In the genomic region with DNA sequence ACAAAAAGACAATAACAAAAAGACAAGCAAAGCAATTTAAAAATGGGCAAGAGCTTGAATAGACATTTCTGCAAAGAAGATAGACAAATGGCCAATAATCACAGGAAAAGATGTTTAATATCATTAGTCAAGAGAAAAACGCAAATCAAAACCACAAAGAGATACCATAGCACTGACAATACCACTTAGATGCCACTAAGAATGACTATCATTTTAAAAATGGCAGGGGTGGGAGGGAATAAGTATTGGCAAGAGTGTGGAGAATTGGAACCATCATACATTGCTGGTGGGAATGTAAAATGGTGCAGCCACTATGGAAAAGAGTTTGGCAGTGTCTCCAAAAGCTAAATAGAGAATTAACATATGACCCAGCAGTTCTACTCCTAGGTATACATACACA, we compare ENCODE assay signal across 26 cellular contexts. TPM values are rescaled to one million over a fixed set of nuclear protein-coding genes. Genes with fewer than 3 reads are reported as not detected.
DNase-seq lines count a peak whose midpoint lies in the region; FAIRE-seq and TF ChIP-seq lines count a peak whose summit lies in the region.
"Had no signal": no experiment of that assay in that cellular context is flagged by ENCODE, and none has a peak within 500 bp of the region (broad histone marks: within the 10 kb centered on the region; RNA-seq: fewer than 3 reads in every experiment).

No MANE protein-coding gene starts in this region.

- H2AFZ ChIP-seq in astrocyte (ENCODE audit: low read depth, low read length) (no peak overlapping the region), mesenchymal stem cell (ENCODE audit: low read depth, low read length) (no peak overlapping the region)

- H3K4me2 ChIP-seq in astrocyte (ENCODE audit: low read length): no peak overlapping the region
- H3K4me2 ChIP-seq in mesenchymal stem cell (ENCODE audit: low read length, poor library complexity, severe bottlenecking): no peak overlapping the region

- no peak overlapping the region for H3K4me3 Mint-ChIP-seq in astrocyte (ENCODE audit: unreplicated experiment)
- H3K4me3 Mint-ChIP-seq: T-helper 1 cell treated with Interleukin-12 subunit alpha and Interleukin-12 subunit beta and Interleukin-4 antibody, amounts not matched to agents 30 μg/mL and 1 μg/mL, for 36 hours had no signal

- H3K9me3 ChIP-seq in astrocyte (ENCODE audit: insufficient read depth, low read depth, low read length) (no peaks in the 10 kb centered on the region), mesenchymal stem cell (ENCODE audit: control insufficient read depth, low read length) (peaks cover 17% of the 10 kb centered on the region)

- no peak overlapping the region for H3K14ac ChIP-seq in mesenchymal stem cell (ENCODE audit: low read length in 2 of 2)

- no peak overlapping the region for H3K27ac Mint-ChIP-seq in astrocyte (ENCODE audit: unreplicated experiment)
- H3K27ac Mint-ChIP-seq: T-helper 1 cell treated with Interleukin-12 subunit alpha and Interleukin-12 subunit beta and Interleukin-4 antibody, amounts not matched to agents 30 μg/mL and 1 μg/mL, for 36 hours had no signal

- no peak overlapping the region for H2BK120ac ChIP-seq in mesenchymal stem cell (ENCODE audit: low read depth, low read length)

- DNase-seq in EH (ENCODE audit: low read depth) (peak; percentile 36), HT1080 (ENCODE audit: low read depth) (peak; percentile 23), astrocyte (ENCODE audit: low read depth) (peak; percentile 38), mesenchymal stem cell (peak; percentile 6), GF-D8 (lab: John Stamatoyannopoulos, UW) (no peak), NCI-H146 (lab: John Stamatoyannopoulos, UW) (no peak), inferior parietal cortex (ENCODE audit: extremely low spot score) (no peak)
- DNase-seq: BE2C, DMS79, KBM-7, MV-4-11, NCI-H1105 treated with DMSO at 0.1 percent for 48 hours, NCI-H1694, NCI-H2081 treated with DMSO at 0.1 percent for 48 hours, NCI-H2171 treated with DMSO at 0.1 percent for 48 hours, NCI-H446 treated with DMSO at 0.1 percent for 48 hours, NCI-H526 treated with DMSO at 0.1 percent for 48 hours, Right ventricle myocardium superior had no signal

- H3K4me3 ChIP-seq in astrocyte (ENCODE audit: insufficient read depth, low read depth, low read length) (no peak overlapping the region), mesenchymal stem cell (ENCODE audit: insufficient read depth in 1 of 2, low read depth in 1 of 2, low read length in 2 of 2) (no peak overlapping the region)

- no peaks in the 10 kb centered on the region for H3K79me1 ChIP-seq in mesenchymal stem cell (replicated peaks; ENCODE audit: low read length, poor library complexity, severe bottlenecking)

- no CpG with 5 or more reads among the region's 1 CpG for WGBS in mesenchymal stem cell

- H3K4ac ChIP-seq in mesenchymal stem cell (ENCODE audit: low read depth in 1 of 2, low read length in 2 of 2): no peak overlapping the region

- no peak overlapping the region for H2BK12ac ChIP-seq in mesenchymal stem cell (ENCODE audit: low read length in 2 of 2)

- H4K20me1 ChIP-seq in astrocyte (ENCODE audit: insufficient read depth, low read length): no peaks in the 10 kb centered on the region

- no peaks in the 10 kb centered on the region for H3K27me3 Mint-ChIP-seq in astrocyte (ENCODE audit: low read depth, unreplicated experiment)

- no peak overlapping the region for H3K23ac ChIP-seq in mesenchymal stem cell (ENCODE audit: low read length in 2 of 2)

- no peak for TF ChIP-seq CTCF in astrocyte (IDR thresholded peaks at IDR 0.05; ENCODE audit: insufficient read depth, low read depth, low read length)

- no peaks in the 10 kb centered on the region for H3K79me2 ChIP-seq in astrocyte (ENCODE audit: insufficient read depth, low read length)

- no peak overlapping the region for H4K8ac ChIP-seq in mesenchymal stem cell (ENCODE audit: low read length)

- no peak overlapping the region for H3K9ac ChIP-seq in astrocyte (ENCODE audit: low read length)
- H3K9ac ChIP-seq in mesenchymal stem cell (ENCODE audit: low read length): no peak overlapping the region

- no peak overlapping the region for H2BK5ac ChIP-seq in mesenchymal stem cell (ENCODE audit: low read depth, low read length, poor library complexity, severe bottlenecking)

- H4K91ac ChIP-seq in mesenchymal stem cell (ENCODE audit: low read length): no peak overlapping the region

- no peaks in the 10 kb centered on the region for H3K36me3 ChIP-seq in astrocyte (ENCODE audit: insufficient read depth, low read length)
- H3K36me3 ChIP-seq in mesenchymal stem cell (ENCODE audit: control insufficient read depth in 1 of 2, insufficient read depth in 2 of 2, low read depth in 1 of 2, low read length in 2 of 2): no peaks in the 10 kb centered on the region
- H3K36me3 ChIP-seq: BE2C had no signal

- H3K27ac ChIP-seq in astrocyte (ENCODE audit: low read depth, low read length) (no peak overlapping the region), mesenchymal stem cell (ENCODE audit: low read length, poor library complexity, severe bottlenecking) (no peak overlapping the region)

- no peak for FAIRE-seq in astrocyte (lab: Jason Lieb, UNC)
- FAIRE-seq: D721Med, GM18507, H1, HepG2 had no signal

- no peak overlapping the region for H3K18ac ChIP-seq in mesenchymal stem cell (ENCODE audit: low read depth in 1 of 2, low read length in 2 of 2)

- peaks cover 8% of the 10 kb centered on the region for H3K9me3 Mint-ChIP-seq in astrocyte (ENCODE audit: unreplicated experiment)
- H3K9me3 Mint-ChIP-seq: T-helper 1 cell treated with Interleukin-12 subunit alpha and Interleukin-12 subunit beta and Interleukin-4 antibody, amounts not matched to agents 30 μg/mL and 1 μg/mL, for 36 hours had no signal

- H3K4me1 ChIP-seq in astrocyte (ENCODE audit: insufficient read depth, low read length) (no peaks in the 10 kb centered on the region), mesenchymal stem cell (ENCODE audit: control insufficient read depth, insufficient read depth, low read depth, low read length) (no peaks in the 10 kb centered on the region)
- H3K4me1 ChIP-seq: BE2C had no signal

- H3K27me3 ChIP-seq in astrocyte (ENCODE audit: insufficient read depth, low read length) (no peaks in the 10 kb centered on the region), mesenchymal stem cell (ENCODE audit: control insufficient read depth in 1 of 2, insufficient read depth in 1 of 2, low read length in 2 of 2) (no peaks in the 10 kb centered on the region)
- H3K27me3 ChIP-seq: BE2C had no signal

- H3K4me1 Mint-ChIP-seq in astrocyte (ENCODE audit: low read depth, unreplicated experiment): no peaks in the 10 kb centered on the region

- H2AK5ac ChIP-seq in mesenchymal stem cell (ENCODE audit: low read length, severe bottlenecking): no peak overlapping the region

- H2BK15ac ChIP-seq in mesenchymal stem cell (ENCODE audit: low read depth, poor library complexity, severe bottlenecking): no peak overlapping the region

- H3K36me3 Mint-ChIP-seq in astrocyte (ENCODE audit: low read depth, unreplicated experiment): no peaks in the 10 kb centered on the region

RNA-seq across cellular contexts. Expression of a gene that starts 15.1 kb away (rescaled TPM):
- 42.3 and 48.2 TPM in 2 replicates for total RNA-seq in HT1080 (2014; rRNA removed; shearing (Covaris generic))
- 34.0 and 40.5 TPM in 2 replicates for polyA plus RNA-seq in HT1080 (2015; cell fraction: cytosol; rRNA removed)
- 118 and 132 TPM in 2 replicates for polyA plus RNA-seq in HT1080 (2015; cell fraction: nucleus; rRNA removed)
- total RNA-seq in astrocyte: 29.9 and 33.3 TPM in 2 replicates
- polyA plus RNA-seq in mesenchymal stem cell (2013, experiment 1 of 2): 26.6 TPM
- polyA plus RNA-seq in mesenchymal stem cell (2013, experiment 2 of 2): 27.0 TPM

RNA-seq across cellular contexts. Expression of a gene that starts 18.8 kb away (rescaled TPM):
- total RNA-seq in HT1080 (2014; rRNA removed; shearing (Covaris generic)): not detected in 2 replicates
- not detected in 2 replicates for polyA plus RNA-seq in HT1080 (2015; cell fraction: cytosol; rRNA removed)
- not detected in 2 replicates for polyA plus RNA-seq in HT1080 (2015; cell fraction: nucleus; rRNA removed)
- total RNA-seq in astrocyte: not detected in 2 replicates
- polyA plus RNA-seq in mesenchymal stem cell (2013, experiment 1 of 2): not detected
- not detected for polyA plus RNA-seq in mesenchymal stem cell (2013, experiment 2 of 2)
- total RNA-seq: A172, G401, H1, HepG2, Right ventricle myocardium superior, SK-MEL-5 had no signal
- polyA plus RNA-seq: HepG2 had no signal

Comparison
In these comparisons a context has a peak if more than half of its experiments do, and no peak if none do; other contexts are left out.
1. DNase-seq: peak in EH (single experiment), HT1080 (single experiment), astrocyte (single experiment) and mesenchymal stem cell (single experiment); none in GF-D8 (single experiment), NCI-H146 (single experiment) and inferior parietal cortex (single experiment).